In genomic region chr7:136183981-136184380, GRCh38 we compare ENCODE assay signal across 2 cellular contexts.
TF ChIP-seq lines count a peak whose summit lies in the region.

No MANE protein-coding gene starts in this region.

TF ChIP-seq in IMR-90, 13 proteins besides CTCF, POLR2A, EP300 and RAD21 (continued from another document):
- TF ChIP-seq ELK1 (IDR thresholded peaks at IDR 0.05; ENCODE audit: borderline replicate concordance, low read depth, low read length) (no peak), BHLHE40 (IDR thresholded peaks at IDR 0.05; ENCODE audit: low read depth, low read length) (no peak), CHD1 (IDR thresholded peaks at IDR 0.05; ENCODE audit: low read depth, low read length) (no peak), MAFK (IDR thresholded peaks at IDR 0.05; ENCODE audit: low read depth, low read length) (no peak), USF2 (IDR thresholded peaks at IDR 0.05; ENCODE audit: low read depth, low read length) (no peak), CEBPB (IDR thresholded peaks at IDR 0.05; ENCODE audit: low read depth, low read length) (no peak), MXI1 (IDR thresholded peaks at IDR 0.05; ENCODE audit: borderline replicate concordance, low read depth, low read length) (no peak)

TF ChIP-seq in K562, 482 proteins besides CTCF, POLR2A, EP300 and RAD21 (continued from another document):
- 0 out of 2 replicates have a peak, but pooled peaks have one; percentile 40 for TF ChIP-seq HBP1 (CRISPR knock-in tag; IDR thresholded peaks at IDR 0.05)
